Comparison of ENCODE assay signal across 1 cellular context in genomic region chr5:41638685-41639084, GRCh38.
A peak's percentile ranks its signal among the peaks of the same experiment; 100 is the strongest.
TF ChIP-seq lines count a peak whose summit lies in the region.

No MANE protein-coding gene starts in this region.

TF ChIP-seq in HepG2, 621 proteins besides CTCF, POLR2A, EP300 and RAD21 (continued from another document and continues in another):
- TF ChIP-seq HIC2 (CRISPR knock-in tag; IDR thresholded peaks at IDR 0.05; ENCODE audit: low read depth): no peak
- no peak for TF ChIP-seq CREB3 (CRISPR knock-in tag; IDR thresholded peaks at IDR 0.05)
- no peak for TF ChIP-seq SRY (CRISPR knock-in tag; IDR thresholded peaks at IDR 0.05)
- TF ChIP-seq SMAD3 (CRISPR knock-in tag; IDR thresholded peaks at IDR 0.05): peak; percentile 80; the same call in 1 of the 2 replicates
- TF ChIP-seq ZNF333 (CRISPR knock-in tag; IDR thresholded peaks at IDR 0.05; ENCODE audit: borderline replicate concordance): no peak
- no peak for TF ChIP-seq ZNF382 (CRISPR knock-in tag; IDR thresholded peaks at IDR 0.05; ENCODE audit: borderline replicate concordance)
- no peak for TF ChIP-seq HES4 (CRISPR knock-in tag; IDR thresholded peaks at IDR 0.05; ENCODE audit: borderline replicate concordance)
- TF ChIP-seq ETS1 (CRISPR knock-in tag; IDR thresholded peaks at IDR 0.05): no peak
- no peak for TF ChIP-seq MTA1 (CRISPR knock-in tag; IDR thresholded peaks at IDR 0.05; ENCODE audit: borderline replicate concordance)
- no peak for TF ChIP-seq SOX6 (IDR thresholded peaks at IDR 0.05)
- TF ChIP-seq SOX6 (CRISPR knock-in tag; IDR thresholded peaks at IDR 0.05): peak; percentile 95
- no peak for TF ChIP-seq POLR2AphosphoS2 (IDR thresholded peaks at IDR 0.05; ENCODE audit: low read depth, low read length)
- TF ChIP-seq PHF5A (CRISPR knock-in tag; IDR thresholded peaks at IDR 0.05; ENCODE audit: low read depth, unreplicated experiment): no peak
- no peak for TF ChIP-seq ZNF343 (CRISPR knock-in tag; IDR thresholded peaks at IDR 0.05)
- TF ChIP-seq MLXIP (CRISPR knock-in tag; IDR thresholded peaks at IDR 0.05; ENCODE audit: borderline replicate concordance): 0 out of 2 replicates have a peak, but pooled peaks have one; percentile 24
- no peak for TF ChIP-seq FIP1L1 (IDR thresholded peaks at IDR 0.05; ENCODE audit: borderline replicate concordance, insufficient read depth, low read depth, low read length)
- no peak for TF ChIP-seq ZNF337 (CRISPR knock-in tag; IDR thresholded peaks at IDR 0.05; ENCODE audit: borderline replicate concordance, low read depth)
- TF ChIP-seq PCBP1 (IDR thresholded peaks at IDR 0.05; ENCODE audit: borderline replicate concordance, low read depth, low read length): no peak
- TF ChIP-seq NR1H2 (CRISPR knock-in tag; IDR thresholded peaks at IDR 0.05; ENCODE audit: borderline replicate concordance, low read depth): no peak
- TF ChIP-seq RARA (CRISPR knock-in tag; IDR thresholded peaks at IDR 0.05): peak; percentile 93
- no peak for TF ChIP-seq PRDM15 (CRISPR knock-in tag; IDR thresholded peaks at IDR 0.05)
- TF ChIP-seq ESRRA (CRISPR knock-in tag; IDR thresholded peaks at IDR 0.05; ENCODE audit: low read depth): no peak
- no peak for TF ChIP-seq AHR (CRISPR knock-in tag; IDR thresholded peaks at IDR 0.05)
- no peak for TF ChIP-seq THAP8 (CRISPR knock-in tag; IDR thresholded peaks at IDR 0.05; ENCODE audit: borderline replicate concordance)
- no peak for TF ChIP-seq ZNF143 (CRISPR knock-in tag; IDR thresholded peaks at IDR 0.05)
- TF ChIP-seq ZNF121 (CRISPR knock-in tag; IDR thresholded peaks at IDR 0.05): no peak
- TF ChIP-seq ZNF350 (CRISPR knock-in tag; IDR thresholded peaks at IDR 0.05; ENCODE audit: borderline replicate concordance, low read depth): no peak
- peak; percentile 25; the same call in 1 of the 2 replicates for TF ChIP-seq ZNF556 (CRISPR knock-in tag; IDR thresholded peaks at IDR 0.05; ENCODE audit: borderline replicate concordance)
- TF ChIP-seq RERE (CRISPR knock-in tag; IDR thresholded peaks at IDR 0.05; ENCODE audit: low read depth): 0 out of 2 replicates have a peak, but pooled peaks have one; percentile 48
- TF ChIP-seq GABPA (IDR thresholded peaks at IDR 0.05; ENCODE audit: low read depth, low read length): no peak
- no peak for TF ChIP-seq GABPA (CRISPR knock-in tag; IDR thresholded peaks at IDR 0.05; ENCODE audit: low read depth)
- peak; percentile 94 for TF ChIP-seq NCOA2 (CRISPR knock-in tag; IDR thresholded peaks at IDR 0.05)
- no peak for TF ChIP-seq FOXC1 (CRISPR knock-in tag; IDR thresholded peaks at IDR 0.05; ENCODE audit: borderline replicate concordance)
- TF ChIP-seq ZNF704 (CRISPR knock-in tag; IDR thresholded peaks at IDR 0.05; ENCODE audit: borderline replicate concordance): no peak
- no peak for TF ChIP-seq XBP1 (CRISPR knock-in tag; IDR thresholded peaks at IDR 0.05)
- no peak for TF ChIP-seq PHF20 (CRISPR knock-in tag; IDR thresholded peaks at IDR 0.05)
- no peak for TF ChIP-seq ZNF451 (CRISPR knock-in tag; IDR thresholded peaks at IDR 0.05)
- TF ChIP-seq ZNF546 (CRISPR knock-in tag; conservative IDR thresholded peaks at IDR 0.05): no peak
- no peak for TF ChIP-seq ZNF510 (CRISPR knock-in tag; IDR thresholded peaks at IDR 0.05; ENCODE audit: low read depth)
- peak; percentile 96 for TF ChIP-seq ZNF264 (CRISPR knock-in tag; IDR thresholded peaks at IDR 0.05)
- no peak for TF ChIP-seq ZNF44 (CRISPR knock-in tag; IDR thresholded peaks at IDR 0.05)
- no peak for TF ChIP-seq ZNF160 (CRISPR knock-in tag; IDR thresholded peaks at IDR 0.05)
- TF ChIP-seq SRSF1 (optimal IDR thresholded peaks at IDR 0.05; ENCODE audit: low read depth, low read length): no peak
- TF ChIP-seq SKI (IDR thresholded peaks at IDR 0.05; ENCODE audit: partially characterized antibody): peak; percentile 57
- TF ChIP-seq ZNF572 (CRISPR knock-in tag; IDR thresholded peaks at IDR 0.05): no peak
- no peak for TF ChIP-seq ZNF224 (CRISPR knock-in tag; IDR thresholded peaks at IDR 0.05)
- no peak for TF ChIP-seq AGO1 (IDR thresholded peaks at IDR 0.05; ENCODE audit: low read depth, low read length, poor library complexity, severe bottlenecking)
- TF ChIP-seq TAF1 (CRISPR knock-in tag; IDR thresholded peaks at IDR 0.05): no peak
- TF ChIP-seq SETDB1 (CRISPR knock-in tag; IDR thresholded peaks at IDR 0.05; ENCODE audit: borderline replicate concordance): no peak
- no peak for TF ChIP-seq GLMP (CRISPR knock-in tag; IDR thresholded peaks at IDR 0.05; ENCODE audit: borderline replicate concordance)
